In the genomic region with DNA sequence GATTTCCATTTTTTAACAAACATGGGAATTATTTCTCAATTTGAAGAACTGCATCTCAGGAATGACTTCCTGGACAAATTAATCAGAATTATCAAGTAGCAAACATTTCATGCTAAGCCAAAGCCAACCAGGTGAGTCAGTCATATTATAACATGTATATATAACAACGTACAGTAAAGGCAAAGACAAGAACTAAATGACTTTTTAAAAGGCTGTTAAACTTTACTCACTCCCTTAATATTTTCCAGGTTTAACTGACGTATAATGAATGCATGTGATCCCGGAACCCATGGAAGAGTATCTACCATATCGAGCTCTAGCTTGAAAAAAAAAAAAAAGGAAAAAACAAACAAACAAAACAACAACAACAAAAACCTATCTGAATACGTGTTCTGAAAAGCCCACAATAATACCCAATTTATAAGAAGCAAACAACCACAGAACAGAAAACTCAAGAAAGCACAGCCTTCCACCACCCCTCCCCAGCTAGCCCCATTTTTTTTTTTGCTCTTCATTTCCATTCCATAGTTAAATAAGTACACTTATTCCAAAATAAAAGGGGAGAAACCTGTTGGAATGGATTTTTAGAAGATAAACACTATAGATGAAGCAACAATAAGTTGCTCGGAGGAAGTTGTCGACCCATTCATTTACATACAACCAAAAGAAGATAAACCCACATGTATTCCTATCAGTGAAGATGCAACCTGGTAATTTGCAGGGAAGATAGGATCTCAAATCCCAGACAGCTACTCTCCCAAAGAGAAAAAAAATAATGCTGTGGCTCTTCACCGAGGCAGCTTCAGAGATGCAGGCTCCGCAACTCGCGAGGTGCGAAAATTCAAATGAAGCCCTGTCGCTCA, we compare ENCODE assay signal across 1 cellular context.
TF ChIP-seq lines count a peak whose summit lies in the region.

No MANE protein-coding gene starts in this region.

TF ChIP-seq in H1, 55 proteins besides CTCF, POLR2A, EP300 and RAD21:
- no peak for TF ChIP-seq CEBPB (IDR thresholded peaks at IDR 0.05; ENCODE audit: low read depth, low read length)
- no peak for TF ChIP-seq CHD7 (IDR thresholded peaks at IDR 0.05; ENCODE audit: insufficient replicate concordance, low read length)
- TF ChIP-seq HDAC6 (IDR thresholded peaks at IDR 0.05; ENCODE audit: low read depth, low read length): no peak
- no peak for TF ChIP-seq PHF8 (conservative IDR thresholded peaks at IDR 0.05; ENCODE audit: low read depth, low read length)
- TF ChIP-seq SAP30 (IDR thresholded peaks at IDR 0.05; ENCODE audit: insufficient read depth, insufficient replicate concordance, low read length): peak; percentile 33
